1 cellular context compared by ENCODE assay signal in the genomic region with DNA sequence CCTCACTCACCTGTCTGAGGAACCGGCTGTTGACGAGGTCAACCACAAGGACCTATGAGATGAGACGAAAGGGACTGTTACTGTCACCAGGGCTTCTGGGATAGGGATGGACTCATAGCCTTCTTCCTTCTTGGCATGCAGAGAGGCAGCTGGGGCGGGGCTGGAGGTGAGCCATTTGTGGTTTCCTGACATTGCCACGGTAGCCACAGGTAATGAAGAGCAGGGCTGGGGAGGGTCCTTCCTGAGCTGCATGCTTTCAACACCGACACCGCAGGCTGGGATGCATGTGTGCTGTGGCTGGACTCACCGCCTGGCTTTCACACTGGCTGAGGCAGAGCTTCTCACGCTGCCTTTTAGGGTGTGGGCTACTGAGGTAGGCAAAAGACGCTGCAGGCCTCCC.
TF ChIP-seq lines count a peak whose summit lies in the region.

No MANE protein-coding gene starts in this region.

TF ChIP-seq in WTC11, 78 proteins besides CTCF, POLR2A, EP300 and RAD21 (continued from another document):
- TF ChIP-seq, protein P1, sequence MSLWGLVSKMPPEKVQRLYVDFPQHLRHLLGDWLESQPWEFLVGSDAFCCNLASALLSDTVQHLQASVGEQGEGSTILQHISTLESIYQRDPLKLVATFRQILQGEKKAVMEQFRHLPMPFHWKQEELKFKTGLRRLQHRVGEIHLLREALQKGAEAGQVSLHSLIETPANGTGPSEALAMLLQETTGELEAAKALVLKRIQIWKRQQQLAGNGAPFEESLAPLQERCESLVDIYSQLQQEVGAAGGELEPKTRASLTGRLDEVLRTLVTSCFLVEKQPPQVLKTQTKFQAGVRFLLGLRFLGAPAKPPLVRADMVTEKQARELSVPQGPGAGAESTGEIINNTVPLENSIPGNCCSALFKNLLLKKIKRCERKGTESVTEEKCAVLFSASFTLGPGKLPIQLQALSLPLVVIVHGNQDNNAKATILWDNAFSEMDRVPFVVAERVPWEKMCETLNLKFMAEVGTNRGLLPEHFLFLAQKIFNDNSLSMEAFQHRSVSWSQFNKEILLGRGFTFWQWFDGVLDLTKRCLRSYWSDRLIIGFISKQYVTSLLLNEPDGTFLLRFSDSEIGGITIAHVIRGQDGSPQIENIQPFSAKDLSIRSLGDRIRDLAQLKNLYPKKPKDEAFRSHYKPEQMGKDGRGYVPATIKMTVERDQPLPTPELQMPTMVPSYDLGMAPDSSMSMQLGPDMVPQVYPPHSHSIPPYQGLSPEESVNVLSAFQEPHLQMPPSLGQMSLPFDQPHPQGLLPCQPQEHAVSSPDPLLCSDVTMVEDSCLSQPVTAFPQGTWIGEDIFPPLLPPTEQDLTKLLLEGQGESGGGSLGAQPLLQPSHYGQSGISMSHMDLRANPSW (CRISPR knock-in tag; conservative IDR thresholded peaks at IDR 0.05; ENCODE audit: low read depth): no peak
- TF ChIP-seq ZNF232 (CRISPR knock-in tag; IDR thresholded peaks at IDR 0.05) (no peak), ETV6 (CRISPR knock-in tag; IDR thresholded peaks at IDR 0.05) (no peak), MYBL2 (CRISPR knock-in tag; IDR thresholded peaks at IDR 0.05) (no peak), ATF1 (CRISPR knock-in tag; IDR thresholded peaks at IDR 0.05) (no peak), ZNF138 (CRISPR knock-in tag; conservative IDR thresholded peaks at IDR 0.05) (no peak), RORB (CRISPR knock-in tag; IDR thresholded peaks at IDR 0.05) (no peak)
- TF ChIP-seq, protein P2, sequence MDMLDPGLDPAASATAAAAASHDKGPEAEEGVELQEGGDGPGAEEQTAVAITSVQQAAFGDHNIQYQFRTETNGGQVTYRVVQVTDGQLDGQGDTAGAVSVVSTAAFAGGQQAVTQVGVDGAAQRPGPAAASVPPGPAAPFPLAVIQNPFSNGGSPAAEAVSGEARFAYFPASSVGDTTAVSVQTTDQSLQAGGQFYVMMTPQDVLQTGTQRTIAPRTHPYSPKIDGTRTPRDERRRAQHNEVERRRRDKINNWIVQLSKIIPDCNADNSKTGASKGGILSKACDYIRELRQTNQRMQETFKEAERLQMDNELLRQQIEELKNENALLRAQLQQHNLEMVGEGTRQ (CRISPR knock-in tag; IDR thresholded peaks at IDR 0.05): no peak
- TF ChIP-seq, protein P3, sequence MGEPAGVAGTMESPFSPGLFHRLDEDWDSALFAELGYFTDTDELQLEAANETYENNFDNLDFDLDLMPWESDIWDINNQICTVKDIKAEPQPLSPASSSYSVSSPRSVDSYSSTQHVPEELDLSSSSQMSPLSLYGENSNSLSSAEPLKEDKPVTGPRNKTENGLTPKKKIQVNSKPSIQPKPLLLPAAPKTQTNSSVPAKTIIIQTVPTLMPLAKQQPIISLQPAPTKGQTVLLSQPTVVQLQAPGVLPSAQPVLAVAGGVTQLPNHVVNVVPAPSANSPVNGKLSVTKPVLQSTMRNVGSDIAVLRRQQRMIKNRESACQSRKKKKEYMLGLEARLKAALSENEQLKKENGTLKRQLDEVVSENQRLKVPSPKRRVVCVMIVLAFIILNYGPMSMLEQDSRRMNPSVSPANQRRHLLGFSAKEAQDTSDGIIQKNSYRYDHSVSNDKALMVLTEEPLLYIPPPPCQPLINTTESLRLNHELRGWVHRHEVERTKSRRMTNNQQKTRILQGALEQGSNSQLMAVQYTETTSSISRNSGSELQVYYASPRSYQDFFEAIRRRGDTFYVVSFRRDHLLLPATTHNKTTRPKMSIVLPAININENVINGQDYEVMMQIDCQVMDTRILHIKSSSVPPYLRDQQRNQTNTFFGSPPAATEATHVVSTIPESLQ (CRISPR knock-in tag; IDR thresholded peaks at IDR 0.05): no peak
- TF ChIP-seq, protein P4, sequence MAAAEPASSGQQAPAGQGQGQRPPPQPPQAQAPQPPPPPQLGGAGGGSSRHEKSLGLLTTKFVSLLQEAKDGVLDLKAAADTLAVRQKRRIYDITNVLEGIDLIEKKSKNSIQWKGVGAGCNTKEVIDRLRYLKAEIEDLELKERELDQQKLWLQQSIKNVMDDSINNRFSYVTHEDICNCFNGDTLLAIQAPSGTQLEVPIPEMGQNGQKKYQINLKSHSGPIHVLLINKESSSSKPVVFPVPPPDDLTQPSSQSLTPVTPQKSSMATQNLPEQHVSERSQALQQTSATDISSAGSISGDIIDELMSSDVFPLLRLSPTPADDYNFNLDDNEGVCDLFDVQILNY (CRISPR knock-in tag; IDR thresholded peaks at IDR 0.05): no peak
- TF ChIP-seq, protein P5, sequence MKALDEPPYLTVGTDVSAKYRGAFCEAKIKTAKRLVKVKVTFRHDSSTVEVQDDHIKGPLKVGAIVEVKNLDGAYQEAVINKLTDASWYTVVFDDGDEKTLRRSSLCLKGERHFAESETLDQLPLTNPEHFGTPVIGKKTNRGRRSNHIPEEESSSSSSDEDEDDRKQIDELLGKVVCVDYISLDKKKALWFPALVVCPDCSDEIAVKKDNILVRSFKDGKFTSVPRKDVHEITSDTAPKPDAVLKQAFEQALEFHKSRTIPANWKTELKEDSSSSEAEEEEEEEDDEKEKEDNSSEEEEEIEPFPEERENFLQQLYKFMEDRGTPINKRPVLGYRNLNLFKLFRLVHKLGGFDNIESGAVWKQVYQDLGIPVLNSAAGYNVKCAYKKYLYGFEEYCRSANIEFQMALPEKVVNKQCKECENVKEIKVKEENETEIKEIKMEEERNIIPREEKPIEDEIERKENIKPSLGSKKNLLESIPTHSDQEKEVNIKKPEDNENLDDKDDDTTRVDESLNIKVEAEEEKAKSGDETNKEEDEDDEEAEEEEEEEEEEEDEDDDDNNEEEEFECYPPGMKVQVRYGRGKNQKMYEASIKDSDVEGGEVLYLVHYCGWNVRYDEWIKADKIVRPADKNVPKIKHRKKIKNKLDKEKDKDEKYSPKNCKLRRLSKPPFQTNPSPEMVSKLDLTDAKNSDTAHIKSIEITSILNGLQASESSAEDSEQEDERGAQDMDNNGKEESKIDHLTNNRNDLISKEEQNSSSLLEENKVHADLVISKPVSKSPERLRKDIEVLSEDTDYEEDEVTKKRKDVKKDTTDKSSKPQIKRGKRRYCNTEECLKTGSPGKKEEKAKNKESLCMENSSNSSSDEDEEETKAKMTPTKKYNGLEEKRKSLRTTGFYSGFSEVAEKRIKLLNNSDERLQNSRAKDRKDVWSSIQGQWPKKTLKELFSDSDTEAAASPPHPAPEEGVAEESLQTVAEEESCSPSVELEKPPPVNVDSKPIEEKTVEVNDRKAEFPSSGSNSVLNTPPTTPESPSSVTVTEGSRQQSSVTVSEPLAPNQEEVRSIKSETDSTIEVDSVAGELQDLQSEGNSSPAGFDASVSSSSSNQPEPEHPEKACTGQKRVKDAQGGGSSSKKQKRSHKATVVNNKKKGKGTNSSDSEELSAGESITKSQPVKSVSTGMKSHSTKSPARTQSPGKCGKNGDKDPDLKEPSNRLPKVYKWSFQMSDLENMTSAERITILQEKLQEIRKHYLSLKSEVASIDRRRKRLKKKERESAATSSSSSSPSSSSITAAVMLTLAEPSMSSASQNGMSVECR (CRISPR knock-in tag; IDR thresholded peaks at IDR 0.05; ENCODE audit: borderline replicate concordance): no peak
- TF ChIP-seq, protein P6, sequence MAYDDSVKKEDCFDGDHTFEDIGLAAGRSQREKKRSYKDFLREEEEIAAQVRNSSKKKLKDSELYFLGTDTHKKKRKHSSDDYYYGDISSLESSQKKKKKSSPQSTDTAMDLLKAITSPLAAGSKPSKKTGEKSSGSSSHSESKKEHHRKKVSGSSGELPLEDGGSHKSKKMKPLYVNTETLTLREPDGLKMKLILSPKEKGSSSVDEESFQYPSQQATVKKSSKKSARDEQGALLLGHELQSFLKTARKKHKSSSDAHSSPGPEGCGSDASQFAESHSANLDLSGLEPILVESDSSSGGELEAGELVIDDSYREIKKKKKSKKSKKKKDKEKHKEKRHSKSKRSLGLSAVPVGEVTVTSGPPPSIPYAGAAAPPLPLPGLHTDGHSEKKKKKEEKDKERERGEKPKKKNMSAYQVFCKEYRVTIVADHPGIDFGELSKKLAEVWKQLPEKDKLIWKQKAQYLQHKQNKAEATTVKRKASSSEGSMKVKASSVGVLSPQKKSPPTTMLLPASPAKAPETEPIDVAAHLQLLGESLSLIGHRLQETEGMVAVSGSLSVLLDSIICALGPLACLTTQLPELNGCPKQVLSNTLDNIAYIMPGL (CRISPR knock-in tag; IDR thresholded peaks at IDR 0.05): no peak
